Comparison of ENCODE assay signal across 10 cellular contexts in the genomic region with DNA sequence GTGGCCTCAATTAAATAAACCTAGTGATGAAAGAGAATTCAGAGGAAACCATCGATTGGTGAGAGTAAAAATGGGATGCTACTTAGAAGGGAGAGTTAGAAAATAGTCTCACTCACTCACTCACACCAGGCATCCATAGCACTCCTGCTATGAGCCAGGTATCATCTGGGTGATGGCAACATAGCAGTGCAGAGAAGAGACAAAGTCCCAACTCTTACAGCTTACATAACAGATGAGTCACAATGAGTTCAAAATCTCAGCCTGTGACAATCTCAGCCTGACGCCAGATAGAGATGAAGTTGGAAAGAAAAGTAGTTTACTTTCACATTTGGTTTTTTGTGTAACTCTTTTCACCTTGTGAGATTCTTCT.
DNase-seq lines count a peak whose midpoint lies in the region; ATAC-seq and TF ChIP-seq lines count a peak whose summit lies in the region.
"Had no signal": no experiment of that assay in that cellular context is flagged by ENCODE, and none has a peak within 500 bp of the region (broad histone marks: within the 10 kb centered on the region; RNA-seq: fewer than 3 reads in every experiment).

No MANE protein-coding gene starts in this region.

- no peak for ATAC-seq in GM19463 (IDR thresholded peaks at IDR 0.05; ENCODE audit: unreplicated experiment)
- ATAC-seq in HG03460 (IDR thresholded peaks at IDR 0.05; ENCODE audit: unreplicated experiment) = no peak
- ATAC-seq in HG03196 (IDR thresholded peaks at IDR 0.05; ENCODE audit: unreplicated experiment) = no peak

- H3K4me3 ChIP-seq in brain microvascular endothelial cell (ENCODE audit: low read depth, low read length) = no peak overlapping the region

- no peaks in the 10 kb centered on the region for H3K36me3 ChIP-seq in brain microvascular endothelial cell (replicated peaks)

- in situ Hi-C loops in brain microvascular endothelial cell (cut with HindIII; ENCODE audit: low pct_ligation_motif_present, low sequenced_read_pairs) = no loop called here

- DNase-seq in AG08395 (ENCODE audit: low spot score) = peak; percentile 53
- peak; percentile 11 for DNase-seq in HS-5 (ENCODE audit: low read depth)
- DNase-seq in brain microvascular endothelial cell = peak; percentile 33
- DNase-seq in medulla oblongata (ENCODE audit: extremely low spot score) = peak; percentile 35
- no peak for DNase-seq in cerebellar cortex (ENCODE audit: low spot score)
- DNase-seq: activated CD8-positive, alpha-beta memory T cell treated with anti-CD3 and anti-CD28 coated beads, Interleukin-2, amount 50 U/mL, for 4 hours had no signal

- H3K27me3 ChIP-seq in brain microvascular endothelial cell (replicated peaks) = peaks cover 45% of the 10 kb centered on the region

- no peak overlapping the region for H3K27ac ChIP-seq in brain microvascular endothelial cell
- H3K27ac ChIP-seq: C4-2B had no signal

- TF ChIP-seq CTCF in brain microvascular endothelial cell (IDR thresholded peaks at IDR 0.05; ENCODE audit: low read depth, low read length, missing control alignments) = no peak
